ENCODE assay signal across 19 cellular contexts in the genomic region with DNA sequence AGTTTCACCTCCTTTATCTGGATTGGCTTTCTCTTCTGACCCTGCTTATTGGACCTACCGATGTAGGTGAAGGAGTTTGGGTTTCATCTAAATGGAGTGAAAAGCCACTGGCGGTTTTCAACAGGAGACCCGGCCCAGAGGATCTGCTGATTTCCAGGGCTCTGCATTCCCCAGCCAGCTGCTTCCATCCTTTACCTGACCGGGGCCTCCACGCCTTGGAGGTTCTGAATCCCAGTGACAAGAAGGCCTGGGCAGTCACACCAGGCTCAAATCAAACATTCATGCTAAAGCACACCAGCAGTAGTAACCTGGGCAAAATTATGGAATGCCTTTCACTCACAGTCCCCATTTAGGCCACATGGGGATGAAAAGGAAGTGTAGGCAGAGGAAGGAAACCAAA. TPM values are rescaled to one million over a fixed set of nuclear protein-coding genes. Genes with fewer than 3 reads are reported as not detected.
DNase-seq lines count a peak whose midpoint lies in the region; TF ChIP-seq lines count a peak whose summit lies in the region.
"Had no signal": no experiment of that assay in that cellular context is flagged by ENCODE, and none has a peak within 500 bp of the region (broad histone marks: within the 10 kb centered on the region; RNA-seq: fewer than 3 reads in every experiment).

No MANE protein-coding gene starts in this region.

- no peak overlapping the region for H2BK15ac ChIP-seq in H9 (ENCODE audit: low read depth, low read length)

- H3K27me3 ChIP-seq in breast epithelium = no peaks in the 10 kb centered on the region
- no peaks in the 10 kb centered on the region for H3K27me3 ChIP-seq in H9 (ENCODE audit: insufficient read depth, low read length)
- no peaks in the 10 kb centered on the region for H3K27me3 ChIP-seq in endodermal cell (ENCODE audit: control insufficient read depth, insufficient read depth, low read length, poor library complexity, severe bottlenecking)

- no peak overlapping the region for H2BK12ac ChIP-seq in H9 (ENCODE audit: insufficient read length, low read depth, low read length)

- WGBS in H9 (ENCODE audit: extremely low coverage, insufficient read length, low lambda C conversion rate) = no CpG with 5 or more reads among the region's 5 CpGs
- 84 to 86% methylated on average over 3 to 5 of the region's 5 CpGs for WGBS in endodermal cell (ENCODE audit: insufficient coverage in 1 of 2, insufficient read length in 1 of 2), 2 experiments

- H3K4me1 ChIP-seq in breast epithelium (no peaks in the 10 kb centered on the region), H9 (ENCODE audit: insufficient read depth, low read length) (peaks cover 4% of the 10 kb centered on the region; the same call in 1 of the 2 replicates), endodermal cell (ENCODE audit: control insufficient read depth, insufficient read depth, low read length) (peaks cover 8% of the 10 kb centered on the region)

- intact Hi-C loops in breast epithelium (cut with DNase I; ENCODE audit: low total_unique reads) (no loop called here), MCF 10A (cut with micrococcal nuclease) (no loop called here), posterior cingulate gyrus (cut with DNase I) (no loop called here)

- no peak overlapping the region for H4K91ac ChIP-seq in H9 (ENCODE audit: insufficient read length, low read depth, low read length)

- no peak for TF ChIP-seq POLR2A in breast epithelium (IDR thresholded peaks at IDR 0.05)

- H3K4me1 Mint-ChIP-seq in MCF 10A (ENCODE audit: insufficient read depth, unreplicated experiment) = no peaks in the 10 kb centered on the region
- peaks cover 3 to 7% of the 10 kb centered on the region in 2 experiments; a peak in 3 of 4 replicates for H3K4me1 Mint-ChIP-seq in H9
- peaks cover 28% of the 10 kb centered on the region for H3K4me1 Mint-ChIP-seq in endodermal cell
- H3K4me1 Mint-ChIP-seq: CD8-positive, alpha-beta memory T cell; IgD-negative memory B cell had no signal

- H3K4me3 ChIP-seq in breast epithelium (no peak overlapping the region), endodermal cell (ENCODE audit: low read length) (no peak overlapping the region), retinal pigment epithelial cell (ENCODE audit: low read length) (no peak overlapping the region)

- POLR2A ChIA-PET in MCF 10A (lab: Yijun Ruan, JAX) = no interaction called here

- H3K36me3 Mint-ChIP-seq in MCF 10A (ENCODE audit: insufficient read depth, unreplicated experiment) = no peaks in the 10 kb centered on the region
- no peaks in the 10 kb centered on the region; a peak in 1 of 7 replicates for H3K36me3 Mint-ChIP-seq in H9 (ENCODE audit: insufficient read depth in 1 of 3, low read depth in 3 of 3)
- no peaks in the 10 kb centered on the region for H3K36me3 Mint-ChIP-seq in endodermal cell (ENCODE audit: low read depth)
- H3K36me3 Mint-ChIP-seq: CD8-positive, alpha-beta memory T cell; IgD-negative memory B cell had no signal

- H3K23ac ChIP-seq in H9 (ENCODE audit: insufficient read length, low read depth, low read length) = no peak overlapping the region

- H3K27ac Mint-ChIP-seq in MCF 10A (ENCODE audit: low read depth, unreplicated experiment) (no peak overlapping the region), H9 (no peak overlapping the region; a peak in 1 of 7 replicates), endodermal cell (no peak overlapping the region)
- H3K27ac Mint-ChIP-seq: CD8-positive, alpha-beta memory T cell; IgD-negative memory B cell had no signal

- H3K27me3 Mint-ChIP-seq in MCF 10A (ENCODE audit: insufficient read depth, unreplicated experiment) (no peaks in the 10 kb centered on the region), H9 (ENCODE audit: low read depth) (peaks cover 7% of the 10 kb centered on the region), endodermal cell (ENCODE audit: insufficient read depth) (peaks cover 24% of the 10 kb centered on the region)

- H3K9ac ChIP-seq in H9 (ENCODE audit: extremely low read depth, insufficient read length, low read length) = no peak overlapping the region
- no peak overlapping the region for H3K9ac ChIP-seq in endodermal cell (ENCODE audit: extremely low read depth, low read length, poor library complexity, severe bottlenecking)

- peaks cover 7% of the 10 kb centered on the region for H3K9me3 Mint-ChIP-seq in MCF 10A (ENCODE audit: unreplicated experiment)
- peaks cover 3 to 6% of the 10 kb centered on the region in 2 experiments; a peak in 2 of 5 replicates for H3K9me3 Mint-ChIP-seq in H9
- H3K9me3 Mint-ChIP-seq in endodermal cell = peaks cover 5% of the 10 kb centered on the region
- H3K9me3 Mint-ChIP-seq: CD8-positive, alpha-beta memory T cell had no signal

- H3K4ac ChIP-seq in H9 (ENCODE audit: low read depth, low read length) = no peak overlapping the region

- no peak overlapping the region for H3K14ac ChIP-seq in H9 (ENCODE audit: insufficient read depth, low read length)

- CTCF ChIA-PET in MCF 10A (lab: Yijun Ruan, JAX) = no interaction called here

- no peak overlapping the region for H4K8ac ChIP-seq in H9 (replicated peaks; ENCODE audit: insufficient read length, low read depth, low read length)

- H3K4me2 ChIP-seq in H9 (ENCODE audit: insufficient read depth, insufficient read length, low read length) = no peak overlapping the region

- H3K79me1 ChIP-seq in H9 (ENCODE audit: insufficient read depth, low read depth, low read length, poor library complexity, severe bottlenecking) = no peaks in the 10 kb centered on the region

- H2BK120ac ChIP-seq in H9 (ENCODE audit: low read depth, low read length, poor library complexity, severe bottlenecking) = no peak overlapping the region

- H4K5ac ChIP-seq in H9 (ENCODE audit: insufficient read length, low read depth, low read length) = no peak overlapping the region

- H2AK5ac ChIP-seq in H9 (ENCODE audit: insufficient read length, low read length) = no peak overlapping the region

- peak overlapping the region; percentile 46 to 54 for H3K27ac ChIP-seq in breast epithelium
- no peak overlapping the region for H3K27ac ChIP-seq in H9 (ENCODE audit: insufficient read length, low read depth, low read length)
- no peak overlapping the region for H3K27ac ChIP-seq in endodermal cell (ENCODE audit: low read depth, low read length)
- H3K27ac ChIP-seq: C4-2B had no signal

- H3K23me2 ChIP-seq in H9 (ENCODE audit: insufficient read length, low read depth, low read length, poor library complexity, severe bottlenecking) = no peaks in the 10 kb centered on the region

- H3K18ac ChIP-seq in H9 (ENCODE audit: insufficient read length, low read depth, low read length) = no peak overlapping the region

- no peak overlapping the region for H2BK5ac ChIP-seq in H9 (ENCODE audit: insufficient read length, low read length)

- no peak overlapping the region for H2AFZ ChIP-seq in H9 (ENCODE audit: low read length)

- TF ChIP-seq CTCF in breast epithelium (IDR thresholded peaks at IDR 0.05) (no peak), MCF 10A (IDR thresholded peaks at IDR 0.05; ENCODE audit: unreplicated experiment) (no peak), H9 (conservative IDR thresholded peaks at IDR 0.05) (peak; percentile 33; the same call in 2 of the 3 replicates), endodermal cell (conservative IDR thresholded peaks at IDR 0.05) (peak; percentile 45), retinal pigment epithelial cell (conservative IDR thresholded peaks at IDR 0.05; ENCODE audit: low read depth, low read length) (peak; percentile 7)

- H3K56ac ChIP-seq in H9 (ENCODE audit: insufficient read length, low read depth, low read length) = no peak overlapping the region

- no peaks in the 10 kb centered on the region for H3K36me3 ChIP-seq in breast epithelium
- no peaks in the 10 kb centered on the region for H3K36me3 ChIP-seq in endodermal cell (ENCODE audit: control insufficient read depth, insufficient read depth, low read length)

- H2BK20ac ChIP-seq in H9 (ENCODE audit: low read depth, low read length, poor library complexity, severe bottlenecking) = no peak overlapping the region

- DNase-seq in breast epithelium (ENCODE audit: low spot score in 2 of 2) = no peak
- DNase-seq in MCF 10A (ENCODE audit: unreplicated experiment) = no peak
- no peak for DNase-seq in H9
- DNase-seq in endodermal cell = peak; percentile 71
- DNase-seq in retinal pigment epithelial cell (ENCODE audit: low read depth) = no peak
- no peak for DNase-seq in foreskin melanocyte
- DNase-seq in posterior cingulate gyrus = no peak
- DNase-seq in NCI-H146 (lab: John Stamatoyannopoulos, UW) = no peak
- DNase-seq: Calu3; CD8-positive, alpha-beta memory T cell; DMS153; NCI-H1417 treated with DMSO at 0.1 percent for 48 hours; NCI-H187 treated with DMSO at 0.1 percent for 48 hours; NCI-H2107; NCI-H446 treated with DMSO at 0.1 percent for 48 hours; NCI-H526 treated with DMSO at 0.1 percent for 48 hours; SHP77 had no signal

- H3K9me3 ChIP-seq in breast epithelium (no peaks in the 10 kb centered on the region), H9 (ENCODE audit: control insufficient read depth, low read depth, low read length) (no peaks in the 10 kb centered on the region), endodermal cell (ENCODE audit: control insufficient read depth, low read length) (no peaks in the 10 kb centered on the region)

- H3K4me3 Mint-ChIP-seq in MCF 10A (ENCODE audit: unreplicated experiment) = no peak overlapping the region
- no peak overlapping the region for H3K4me3 Mint-ChIP-seq in H9
- no peak overlapping the region for H3K4me3 Mint-ChIP-seq in endodermal cell
- H3K4me3 Mint-ChIP-seq: CD8-positive, alpha-beta memory T cell; IgD-negative memory B cell had no signal

- no peaks in the 10 kb centered on the region for H3K79me2 ChIP-seq in H9 (ENCODE audit: insufficient read depth, low read length)

- BruUV-seq in MCF 10A (replicated peaks; lab: Mats Ljungman, UMichigan) = no TSS peak

- no peaks in the 10 kb centered on the region for H4K20me1 ChIP-seq in H9 (ENCODE audit: control insufficient read depth, insufficient read depth, insufficient read length)

- H3T11ph ChIP-seq in H9 (ENCODE audit: low read length) = no peak overlapping the region

RNA-seq across cellular contexts. Expression of gene RTTN, which starts 30.0 kb away (rescaled TPM):
- 10 to 100 TPM; 14.7 to 35.0 (median 29.8) TPM for total RNA-seq in breast epithelium
- 55.8 and 64.7 TPM in 2 replicates for total RNA-seq in MCF 10A (2022)
- 15.1 and 17.6 TPM in 2 replicates for total RNA-seq in H9 (2021)
- total RNA-seq in endodermal cell = 10 to 100 TPM; 22.3 to 35.4 TPM
- 20.9 TPM for polyA plus RNA-seq in endodermal cell (2013, experiment 1 of 2)
- 21.4 TPM for polyA plus RNA-seq in endodermal cell (2013, experiment 2 of 2)

RNA-seq across cellular contexts. Expression of gene SOCS6, which starts 53.4 kb away (rescaled TPM):
- total RNA-seq in breast epithelium (10 to 100 TPM; 17.9 to 32.9 (median 20.6) TPM), MCF 10A (2022) (16.9 and 20.4 TPM in 2 replicates), H9 (2021) (24.5 and 26.0 TPM in 2 replicates), endodermal cell (10 to 100 TPM; 28.2 to 30.0 TPM)
- 18.2 TPM for polyA plus RNA-seq in endodermal cell (2013, experiment 1 of 2)
- 20.1 TPM for polyA plus RNA-seq in endodermal cell (2013, experiment 2 of 2)

Comparison
In these comparisons a context has a peak if more than half of its experiments do, and no peak if none do; other contexts are left out.
1. H3K27ac ChIP-seq: peak in breast epithelium (2 of 2); none in H9 (single experiment) and endodermal cell (single experiment).
2. CTCF ChIP-seq: peak in H9 (single experiment), endodermal cell (single experiment) and retinal pigment epithelial cell (single experiment); none in breast epithelium (0 of 3) and MCF 10A (single experiment).